9 cellular contexts compared by ENCODE assay signal in the genomic region with DNA sequence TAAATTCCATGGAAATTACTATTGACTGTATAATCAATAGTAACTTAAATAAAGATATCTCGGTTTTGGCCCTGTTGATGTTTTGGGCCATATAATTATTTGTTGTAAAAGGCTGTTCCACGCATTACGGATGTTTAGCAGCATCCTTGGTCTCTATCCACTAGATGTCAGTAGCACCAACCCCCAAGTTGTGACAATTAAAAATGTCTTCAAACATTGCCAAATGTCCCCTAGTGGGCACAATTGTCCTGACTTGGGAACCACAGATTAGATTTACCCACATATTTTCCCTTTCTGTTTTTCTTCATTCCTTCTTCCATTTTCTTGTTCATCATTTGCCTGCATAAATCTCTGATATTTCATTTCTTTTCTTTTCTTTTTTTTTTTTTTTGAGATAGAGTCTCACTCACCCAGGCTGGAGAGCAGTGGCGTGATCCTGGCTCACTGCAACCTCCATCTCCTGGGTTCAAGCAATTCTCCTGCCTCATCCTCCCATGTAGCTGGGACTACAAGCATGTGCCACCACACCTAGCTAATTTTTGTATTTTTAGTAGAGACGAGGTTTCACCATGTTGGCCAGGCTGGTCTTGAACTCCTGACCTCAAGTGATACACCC. TPM values are rescaled to one million over a fixed set of nuclear protein-coding genes. Genes with fewer than 3 reads are reported as not detected.
DNase-seq lines count a peak whose midpoint lies in the region; FAIRE-seq and TF ChIP-seq lines count a peak whose summit lies in the region.
"Had no signal": no experiment of that assay in that cellular context is flagged by ENCODE, and none has a peak within 500 bp of the region (broad histone marks: within the 10 kb centered on the region; RNA-seq: fewer than 3 reads in every experiment).

No MANE protein-coding gene starts in this region.

- TF ChIP-seq EP300 in transverse colon (IDR thresholded peaks at IDR 0.05; ENCODE audit: low read depth), result no peak

- peak; percentile 98 for TF ChIP-seq CTCF in NB4 (IDR thresholded peaks at IDR 0.05; ENCODE audit: low read depth, low read length)
- TF ChIP-seq CTCF in VCaP (conservative IDR thresholded peaks at IDR 0.05), result peak; percentile 98
- TF ChIP-seq CTCF in transverse colon (IDR thresholded peaks at IDR 0.05), result peak; percentile 38 to 88 (median 63)
- peak in 1 of 4 experiments; percentile 6 for TF ChIP-seq CTCF in uterus (IDR thresholded peaks at IDR 0.05)

- whole genome bisulfite sequencing in iPS DF 6.9 (ENCODE audit: insufficient coverage, insufficient read length), result no CpG with 5 or more reads among the region's 5 CpGs
- WGBS in transverse colon (ENCODE audit: low coverage in 1 of 2), 2 donors, result 32 to 46% methylated on average over 4 to 5 of the region's 5 CpGs

- in situ Hi-C loops in transverse colon (cut with MboI; ENCODE audit: low pct_ligation_motif_present in 1 of 4, low pct_unique_long_range_greater_than_20kb in 1 of 4, low sequenced_read_pairs in 3 of 4), result loop anchor here in 1 of 4 donors (25.0 kb wide), 1 partner anchor 170 kb away; no protein-coding TSS in a partner anchor

- H3K27ac ChIP-seq in VCaP (no peak overlapping the region), iPS DF 6.9 (ENCODE audit: low read length) (no peak overlapping the region), transverse colon (no peak overlapping the region), uterus (no peak overlapping the region)

- H3K4me1 ChIP-seq in iPS DF 6.9 (ENCODE audit: control insufficient read depth, insufficient read depth, low read length) (no peaks in the 10 kb centered on the region), transverse colon (no peaks in the 10 kb centered on the region), uterus (no peaks in the 10 kb centered on the region)

- intact Hi-C loops in transverse colon (cut with DNase I; ENCODE audit: low total_unique reads), result no loop called here
- intact Hi-C loops in uterus (cut with DNase I; ENCODE audit: low total_unique reads), result no loop called here

- TF ChIP-seq POLR2A in NB4 (IDR thresholded peaks at IDR 0.05; ENCODE audit: extremely low read depth, insufficient read length) (no peak), transverse colon (IDR thresholded peaks at IDR 0.05) (no peak), uterus (IDR thresholded peaks at IDR 0.05) (no peak)

- peak; percentile 9 for DNase-seq in Ammon's horn (ENCODE audit: low spot score)
- DNase-seq in GF-D8 (lab: John Stamatoyannopoulos, UW), result peak; percentile 22
- DNase-seq in NB4 (ENCODE audit: low read depth), result peak; percentile 85
- peak; percentile 47 for DNase-seq in iPS DF 6.9 (ENCODE audit: low read depth, low spot score)
- DNase-seq in transverse colon, result no peak
- no peak for DNase-seq in frontal cortex (ENCODE audit: low spot score in 2 of 2)
- DNase-seq in uterus, result no peak

- H3K36me3 ChIP-seq in iPS DF 6.9 (ENCODE audit: control insufficient read depth, insufficient read depth, low read length), result no peaks in the 10 kb centered on the region
- no peaks in the 10 kb centered on the region for H3K36me3 ChIP-seq in transverse colon
- H3K36me3 ChIP-seq in uterus, result no peaks in the 10 kb centered on the region

- no peak for FAIRE-seq in frontal cortex (lab: Jason Lieb, UNC)

- H3K4me3 ChIP-seq in NB4 (ENCODE audit: low read depth, low read length) (no peak overlapping the region), iPS DF 6.9 (ENCODE audit: low read length) (no peak overlapping the region), transverse colon (no peak overlapping the region), uterus (no peak overlapping the region)

- H3K27me3 ChIP-seq in iPS DF 6.9 (ENCODE audit: control insufficient read depth, insufficient read depth, low read length), result no peaks in the 10 kb centered on the region
- H3K27me3 ChIP-seq in transverse colon, result no peaks in the 10 kb centered on the region
- H3K27me3 ChIP-seq in uterus, result no peaks in the 10 kb centered on the region

- no peaks in the 10 kb centered on the region for H3K9me3 ChIP-seq in iPS DF 6.9 (ENCODE audit: control insufficient read depth, insufficient read depth, low read length)
- no peaks in the 10 kb centered on the region for H3K9me3 ChIP-seq in transverse colon
- H3K9me3 ChIP-seq in uterus, result no peaks in the 10 kb centered on the region

RNA-seq across cellular contexts. Expression of gene WFDC8, which starts 13.6 kb away (rescaled TPM):
- not detected for total RNA-seq in transverse colon
- not detected for total RNA-seq in frontal cortex
- not detected for total RNA-seq in uterus
- total RNA-seq: T-helper 2 cell treated with Interferon-gamma antibody and Interleukin-4, amounts not matched to agents 100 ng/mL and 5 ng/mL, for 36 hours had no signal

RNA-seq across cellular contexts. Expression of gene WFDC10A, which starts 36.9 kb away (rescaled TPM):
- total RNA-seq in transverse colon, result not detected
- total RNA-seq in frontal cortex, result not detected
- total RNA-seq in uterus, result not detected
- total RNA-seq: T-helper 2 cell treated with Interferon-gamma antibody and Interleukin-4, amounts not matched to agents 100 ng/mL and 5 ng/mL, for 36 hours had no signal

RNA-seq across cellular contexts. Expression of gene WFDC9, which starts 38.4 kb away (rescaled TPM):
- total RNA-seq in transverse colon (not detected), frontal cortex (not detected), uterus (not detected)
- total RNA-seq: T-helper 2 cell treated with Interferon-gamma antibody and Interleukin-4, amounts not matched to agents 100 ng/mL and 5 ng/mL, for 36 hours had no signal

RNA-seq across cellular contexts. Expression of gene EPPIN, which starts 45.5 kb away (rescaled TPM):
- total RNA-seq in transverse colon, result not detected
- not detected for total RNA-seq in frontal cortex
- under 1 TPM in 1 of 4 donors, not detected in 3; 0.97 TPM for total RNA-seq in uterus
- total RNA-seq: T-helper 2 cell treated with Interferon-gamma antibody and Interleukin-4, amounts not matched to agents 100 ng/mL and 5 ng/mL, for 36 hours had no signal

RNA-seq across cellular contexts. Expression of gene WFDC6, which starts 53.4 kb away (rescaled TPM):
- not detected for total RNA-seq in transverse colon
- not detected for total RNA-seq in frontal cortex
- total RNA-seq in uterus, result not detected
- total RNA-seq: T-helper 2 cell treated with Interferon-gamma antibody and Interleukin-4, amounts not matched to agents 100 ng/mL and 5 ng/mL, for 36 hours had no signal

Comparison
In these comparisons a context has a peak if more than half of its experiments do, and no peak if none do; other contexts are left out.
1. DNase-seq: peak in Ammon's horn (single experiment), GF-D8 (single experiment), NB4 (single experiment) and iPS DF 6.9 (single experiment); none in transverse colon (single experiment), frontal cortex (0 of 2) and uterus (0 of 2).